In the genomic region with DNA sequence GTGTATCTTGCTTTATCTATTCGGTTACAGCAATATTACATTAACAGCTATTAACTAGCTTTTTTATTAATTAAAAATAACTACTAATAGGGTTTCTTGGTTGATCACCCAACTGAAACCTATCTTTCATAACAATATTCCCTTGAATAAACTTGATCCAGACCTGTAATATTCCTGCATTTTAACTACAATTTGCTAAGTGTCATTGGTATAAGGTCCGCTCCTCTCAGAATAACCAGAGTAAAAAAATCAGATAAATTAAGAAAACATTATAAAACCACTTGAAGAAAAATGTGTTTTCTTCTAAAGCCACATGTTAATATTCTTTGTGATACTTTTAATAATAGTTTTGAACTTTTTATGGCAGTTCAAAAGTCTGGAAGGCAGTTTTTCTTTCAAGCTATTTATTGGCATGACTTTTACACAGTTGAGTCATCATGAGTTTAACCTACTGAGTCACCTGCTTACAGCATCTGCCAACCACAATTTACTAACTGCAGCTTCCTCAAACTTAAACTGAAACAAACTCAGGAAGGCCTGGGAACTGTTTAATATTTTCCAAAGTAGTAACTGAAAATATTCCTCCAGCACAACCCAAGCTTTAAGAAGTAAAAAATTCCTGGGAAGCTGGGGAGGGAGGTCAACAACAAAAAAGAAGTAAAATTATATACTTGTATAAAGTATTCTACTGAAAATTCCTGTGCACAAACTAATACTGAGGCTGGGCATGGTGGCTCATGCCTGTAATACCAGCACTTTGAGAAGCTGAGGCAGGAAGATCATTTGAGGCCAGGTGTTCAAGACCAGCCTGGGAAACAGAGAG, we compare ENCODE assay signal across 8 cellular contexts.
DNase-seq lines count a peak whose midpoint lies in the region; ATAC-seq and TF ChIP-seq lines count a peak whose summit lies in the region.

No MANE protein-coding gene starts in this region.

- H3K4me3 ChIP-seq in A673 (ENCODE audit: low read depth, low read length, poor library complexity, severe bottlenecking) (no peak overlapping the region), OCI-LY3 (ENCODE audit: low read length) (peak overlapping the region; percentile 12; the same call in 1 of the 2 replicates), choroid plexus epithelial cell (ENCODE audit: low read depth, low read length) (no peak overlapping the region)

- H3K4me2 ChIP-seq in OCI-LY3 (ENCODE audit: low read length) = peak overlapping the region; percentile 31

- H3K36me3 ChIP-seq in A673 (ENCODE audit: insufficient read depth, low read length, poor library complexity, severe bottlenecking) = no peaks in the 10 kb centered on the region
- no peaks in the 10 kb centered on the region for H3K36me3 ChIP-seq in OCI-LY3 (replicated peaks; ENCODE audit: low read depth, low read length)

- H3K79me2 ChIP-seq in OCI-LY3 (ENCODE audit: low read length) = peaks cover 97% of the 10 kb centered on the region

- no peak for TF ChIP-seq CTCF in A673 (conservative IDR thresholded peaks at IDR 0.05; ENCODE audit: low read depth, low read length)
- no peak for TF ChIP-seq CTCF in OCI-LY3 (IDR thresholded peaks at IDR 0.05; ENCODE audit: low read depth, low read length)
- TF ChIP-seq CTCF in choroid plexus epithelial cell (conservative IDR thresholded peaks at IDR 0.05; ENCODE audit: low read depth, low read length) = no peak

- CTCF ChIA-PET in A673 (lab: Charles Lee) = no interaction called here

- no peak overlapping the region for H3K9ac ChIP-seq in OCI-LY3 (ENCODE audit: low read length)

- no TSS peak for BruUV-seq in A673 (replicated peaks; lab: Mats Ljungman, UMichigan)

- POLR2A ChIA-PET in A673 (lab: Charles Lee; ENCODE audit: low non-redundant PET) = no interaction called here

- H2AFZ ChIP-seq in OCI-LY3 (ENCODE audit: low read depth, low read length) = no peak overlapping the region

- peaks cover 83% of the 10 kb centered on the region for H4K20me1 ChIP-seq in OCI-LY3 (ENCODE audit: insufficient read depth, low read length)

- intact Hi-C loops in A673 (cut with micrococcal nuclease; ENCODE audit: unreplicated experiment) = no loop called here

- H3K4me1 ChIP-seq in A673 (ENCODE audit: insufficient read depth, low read length, poor library complexity, severe bottlenecking) = peaks cover 33% of the 10 kb centered on the region
- peaks cover 18% of the 10 kb centered on the region for H3K4me1 ChIP-seq in OCI-LY3 (ENCODE audit: low read length)

- H3K27ac ChIP-seq in A673 (ENCODE audit: low read depth, low read length, poor library complexity, severe bottlenecking) = no peak overlapping the region
- peak overlapping the region; percentile 46 for H3K27ac ChIP-seq in OCI-LY3 (ENCODE audit: low read length)

- H3K27me3 ChIP-seq in A673 (replicated peaks; ENCODE audit: insufficient read depth, low read depth, low read length, poor library complexity) = no peaks in the 10 kb centered on the region
- no peaks in the 10 kb centered on the region for H3K27me3 ChIP-seq in OCI-LY3 (ENCODE audit: low read depth, low read length)

- DNase-seq in A673 (ENCODE audit: low spot score) = peak; percentile 41
- DNase-seq in choroid plexus epithelial cell (ENCODE audit: low read depth) = peak; percentile 93
- DNase-seq in myocyte (ENCODE audit: low read depth) = peak; percentile 74
- DNase-seq in NCI-H187 (lab: John Stamatoyannopoulos, UW) = no peak
- no peak for DNase-seq in midbrain (lab: John Stamatoyannopoulos, UW)

- H3K9me3 ChIP-seq in A673 (ENCODE audit: low read depth, low read length, poor library complexity, severe bottlenecking) (no peaks in the 10 kb centered on the region), OCI-LY3 (ENCODE audit: insufficient read depth, low read length) (no peaks in the 10 kb centered on the region)

- ATAC-seq in GM18511 (IDR thresholded peaks at IDR 0.05; ENCODE audit: unreplicated experiment) (peak; percentile 96), HG02981 (IDR thresholded peaks at IDR 0.05; ENCODE audit: unreplicated experiment) (peak; percentile 95)

Comparison
In these comparisons a context has a peak if more than half of its experiments do, and no peak if none do; other contexts are left out.
1. DNase-seq: peak in A673 (single experiment), choroid plexus epithelial cell (single experiment) and myocyte (single experiment); none in NCI-H187 (0 of 2) and midbrain (single experiment).